Comparison of ENCODE assay signal across 32 cellular contexts in the genomic region with DNA sequence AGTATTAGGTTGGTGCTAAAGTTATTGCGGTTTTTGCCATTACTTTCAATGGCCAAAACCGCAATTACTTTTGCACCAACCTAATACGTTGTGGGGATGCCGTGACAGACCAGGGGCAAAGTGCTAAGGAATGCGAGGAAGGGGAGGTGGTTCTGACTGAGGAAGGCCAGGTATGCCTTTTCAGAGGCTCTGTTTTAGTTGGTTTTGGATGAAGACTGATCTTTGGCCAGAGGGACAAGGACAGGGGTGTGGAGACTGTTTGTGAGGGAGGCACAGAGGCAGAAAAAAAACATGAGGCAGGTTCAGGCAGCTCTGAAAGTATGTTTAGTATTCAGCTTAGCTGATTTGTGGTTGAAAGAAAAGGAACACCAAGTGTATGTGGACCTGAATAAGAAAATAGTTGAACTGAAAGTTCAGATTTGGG.
"Had no signal": no experiment of that assay in that cellular context is flagged by ENCODE, and none has a peak within 500 bp of the region (broad histone marks: within the 10 kb centered on the region; RNA-seq: fewer than 3 reads in every experiment).

No MANE protein-coding gene starts in this region.

- DNase-seq: activated CD4-positive, alpha-beta memory T cell treated with anti-CD3 and anti-CD28 coated beads for 36 hours; activated CD4-positive, alpha-beta T cell treated with anti-CD3 and anti-CD28 coated beads for 36 hours; activated CD4-positive, alpha-beta T cell treated with anti-CD3 and anti-CD28 coated beads, Interleukin-2, amount 10 ng/mL, durations not matched to agents 24 days and 14 days; activated CD4-positive, CD25-positive, alpha-beta regulatory T cell; activated CD4-positive, CD25-positive, alpha-beta regulatory T cell treated with anti-CD3 and anti-CD28 coated beads, Interleukin-2, amount 50 U/mL, for 72 hours; activated CD8-positive, alpha-beta memory T cell treated with anti-CD3 and anti-CD28 coated beads, Interleukin-2, amount 10 ng/mL, durations not matched to agents 7 days and 5 days; activated CD8-positive, alpha-beta memory T cell treated with anti-CD3 and anti-CD28 coated beads, Interleukin-2, amount 50 U/mL, for 4 hours; activated CD8-positive, alpha-beta T cell treated with anti-CD3 and anti-CD28 coated beads, Interleukin-2, amount 10 ng/mL, durations not matched to agents 7 days and 5 days; activated gamma-delta T cell; activated naive CD4-positive, alpha-beta T cell; activated naive CD4-positive, alpha-beta T cell treated with anti-CD3 and anti-CD28 coated beads, Interleukin-2, amount 10 ng/mL, durations not matched to agents 7 days and 5 days; activated naive CD8-positive, alpha-beta T cell treated with anti-CD3 and anti-CD28 coated beads, Interleukin-2, amount 10 ng/mL, durations not matched to agents 7 days and 5 days; activated T-cell treated with anti-CD3 and anti-CD28 coated beads, Interleukin-2, amount 50 U/mL, for 1 hour; activated T-cell treated with anti-CD3 and anti-CD28 coated beads, Interleukin-2, amount 50 U/mL, for 48 hours; anterior cingulate cortex; body of pancreas; central memory CD4-positive, alpha-beta T cell; cerebellar nuclear complex; colonic mucosa; effector CD8-positive, alpha-beta T cell; foreskin fibroblast; gastrocnemius medialis; glutamatergic neuron; heart left ventricle; hypothalamus; T-helper 17 cell; T1000 had no signal

- ATAC-seq: activated CD4-positive, alpha-beta T cell treated with anti-CD3 and anti-CD28 coated beads for 36 hours; activated CD8-positive, alpha-beta memory T cell treated with anti-CD3 and anti-CD28 coated beads, Interleukin-2, amount 10 ng/mL, durations not matched to agents 7 days and 5 days; activated CD8-positive, alpha-beta T cell treated with anti-CD3 and anti-CD28 coated beads, Interleukin-2, amount 10 ng/mL, durations not matched to agents 7 days and 5 days; activated naive CD4-positive, alpha-beta T cell treated with anti-CD3 and anti-CD28 coated beads, Interleukin-2, amount 50 U/mL, for 72 hours; body of pancreas; esophagus mucosa; gastrocnemius medialis; heart left ventricle; T-helper 17 cell had no signal

- H3K4me3 ChIP-seq: body of pancreas, cardiac muscle cell, colonic mucosa, gastrocnemius medialis, heart left ventricle had no signal

- H3K4me1 ChIP-seq: body of pancreas, colonic mucosa, gastrocnemius medialis, heart left ventricle had no signal

- H3K36me3 Mint-ChIP-seq: activated CD4-positive, alpha-beta memory T cell treated with anti-CD3 and anti-CD28 coated beads for 36 hours; activated CD8-positive, alpha-beta memory T cell treated with anti-CD3 and anti-CD28 coated beads, Interleukin-2, amount 10 ng/mL, durations not matched to agents 7 days and 5 days; activated naive CD4-positive, alpha-beta T cell treated with anti-CD3 and anti-CD28 coated beads, Interleukin-2, amount 10 ng/mL, durations not matched to agents 7 days and 5 days; activated naive CD4-positive, alpha-beta T cell treated with anti-CD3 and anti-CD28 coated beads, Interleukin-2, amount 50 U/mL, for 72 hours; activated naive CD8-positive, alpha-beta T cell treated with anti-CD3 and anti-CD28 coated beads, Interleukin-2, amount 10 ng/mL, durations not matched to agents 7 days and 5 days had no signal

- H3K4me1 Mint-ChIP-seq: activated CD4-positive, alpha-beta T cell treated with anti-CD3 and anti-CD28 coated beads for 36 hours; activated CD4-positive, alpha-beta T cell treated with anti-CD3 and anti-CD28 coated beads, Interleukin-2, amount 10 ng/mL, durations not matched to agents 24 days and 14 days; activated CD8-positive, alpha-beta memory T cell treated with anti-CD3 and anti-CD28 coated beads, Interleukin-2, amount 10 ng/mL, durations not matched to agents 7 days and 5 days; activated naive CD4-positive, alpha-beta T cell treated with anti-CD3 and anti-CD28 coated beads, Interleukin-2, amount 10 ng/mL, durations not matched to agents 7 days and 5 days; activated naive CD8-positive, alpha-beta T cell treated with anti-CD3 and anti-CD28 coated beads, Interleukin-2, amount 10 ng/mL, durations not matched to agents 7 days and 5 days; T-helper 17 cell had no signal

- H3K27me3 ChIP-seq: body of pancreas, cardiac muscle cell, colonic mucosa, gastrocnemius medialis, heart left ventricle had no signal

- H3K27me3 Mint-ChIP-seq: activated CD4-positive, alpha-beta memory T cell treated with anti-CD3 and anti-CD28 coated beads for 36 hours; activated CD4-positive, alpha-beta T cell treated with anti-CD3 and anti-CD28 coated beads for 36 hours; activated CD4-positive, alpha-beta T cell treated with anti-CD3 and anti-CD28 coated beads, Interleukin-2, amount 10 ng/mL, durations not matched to agents 24 days and 14 days; activated CD8-positive, alpha-beta memory T cell treated with anti-CD3 and anti-CD28 coated beads, Interleukin-2, amount 10 ng/mL, durations not matched to agents 7 days and 5 days; activated naive CD8-positive, alpha-beta T cell treated with anti-CD3 and anti-CD28 coated beads, Interleukin-2, amount 10 ng/mL, durations not matched to agents 7 days and 5 days had no signal

- H3K9me3 Mint-ChIP-seq: activated CD4-positive, alpha-beta memory T cell treated with anti-CD3 and anti-CD28 coated beads for 36 hours; activated CD4-positive, alpha-beta T cell treated with anti-CD3 and anti-CD28 coated beads, Interleukin-2, amount 10 ng/mL, durations not matched to agents 24 days and 14 days; activated naive CD4-positive, alpha-beta T cell treated with anti-CD3 and anti-CD28 coated beads, Interleukin-2, amount 10 ng/mL, durations not matched to agents 7 days and 5 days; activated naive CD8-positive, alpha-beta T cell treated with anti-CD3 and anti-CD28 coated beads, Interleukin-2, amount 10 ng/mL, durations not matched to agents 7 days and 5 days; activated T-helper 1 cell treated with anti-CD3 and anti-CD28 coated beads, Interleukin-12 subunit alpha, Interleukin-12 subunit beta, Interleukin-2, Interleukin-4 antibody, amounts not matched to agents 30 ng/mL and 10 ng/mL and 1 ng/mL, durations not matched to agents 14 hours and 24 hours and 36 hours; T-helper 2 cell treated with Interferon-gamma antibody and Interleukin-4, amounts not matched to agents 5 μg/mL and 100 μg/mL, for 36 hours had no signal

- H3K9me3 ChIP-seq: colonic mucosa, gastrocnemius medialis had no signal

- H3K36me3 ChIP-seq: cardiac muscle cell, colonic mucosa, gastrocnemius medialis, heart left ventricle had no signal

- H3K27ac Mint-ChIP-seq: activated CD4-positive, alpha-beta memory T cell treated with anti-CD3 and anti-CD28 coated beads for 36 hours; activated CD4-positive, alpha-beta T cell treated with anti-CD3 and anti-CD28 coated beads for 36 hours; activated CD4-positive, alpha-beta T cell treated with anti-CD3 and anti-CD28 coated beads, Interleukin-2, amount 10 ng/mL, durations not matched to agents 24 days and 14 days; activated CD8-positive, alpha-beta memory T cell treated with anti-CD3 and anti-CD28 coated beads, Interleukin-2, amount 10 ng/mL, durations not matched to agents 7 days and 5 days; activated CD8-positive, alpha-beta T cell treated with anti-CD3 and anti-CD28 coated beads, Interleukin-2, amount 10 ng/mL, durations not matched to agents 7 days and 5 days; activated naive CD4-positive, alpha-beta T cell treated with anti-CD3 and anti-CD28 coated beads, Interleukin-2, amount 10 ng/mL, durations not matched to agents 7 days and 5 days; activated naive CD4-positive, alpha-beta T cell treated with anti-CD3 and anti-CD28 coated beads, Interleukin-2, amount 50 U/mL, for 72 hours; activated naive CD8-positive, alpha-beta T cell treated with anti-CD3 and anti-CD28 coated beads, Interleukin-2, amount 10 ng/mL, durations not matched to agents 7 days and 5 days; activated T-helper 1 cell treated with anti-CD3 and anti-CD28 coated beads, Interleukin-12 subunit alpha, Interleukin-12 subunit beta, Interleukin-2, Interleukin-4 antibody, amounts not matched to agents 30 ng/mL and 10 ng/mL and 1 ng/mL, durations not matched to agents 14 hours and 24 hours and 36 hours; T-helper 17 cell; T-helper 2 cell treated with Interferon-gamma antibody and Interleukin-4, amounts not matched to agents 5 μg/mL and 100 μg/mL, for 36 hours had no signal

- H3K4me3 Mint-ChIP-seq: activated CD4-positive, alpha-beta memory T cell treated with anti-CD3 and anti-CD28 coated beads for 36 hours; activated CD4-positive, alpha-beta T cell treated with anti-CD3 and anti-CD28 coated beads for 36 hours; activated CD4-positive, alpha-beta T cell treated with anti-CD3 and anti-CD28 coated beads, Interleukin-2, amount 10 ng/mL, durations not matched to agents 24 days and 14 days; activated CD8-positive, alpha-beta memory T cell treated with anti-CD3 and anti-CD28 coated beads, Interleukin-2, amount 10 ng/mL, durations not matched to agents 7 days and 5 days; activated CD8-positive, alpha-beta T cell treated with anti-CD3 and anti-CD28 coated beads, Interleukin-2, amount 10 ng/mL, durations not matched to agents 7 days and 5 days; activated naive CD4-positive, alpha-beta T cell treated with anti-CD3 and anti-CD28 coated beads, Interleukin-2, amount 10 ng/mL, durations not matched to agents 7 days and 5 days; activated naive CD8-positive, alpha-beta T cell treated with anti-CD3 and anti-CD28 coated beads, Interleukin-2, amount 10 ng/mL, durations not matched to agents 7 days and 5 days; activated T-helper 1 cell treated with anti-CD3 and anti-CD28 coated beads, Interleukin-12 subunit alpha, Interleukin-12 subunit beta, Interleukin-2, Interleukin-4 antibody, amounts not matched to agents 30 ng/mL and 10 ng/mL and 1 ng/mL, durations not matched to agents 14 hours and 24 hours and 36 hours; T-helper 17 cell; T-helper 2 cell treated with Interferon-gamma antibody and Interleukin-4, amounts not matched to agents 5 μg/mL and 100 μg/mL, for 36 hours had no signal

- H3K27ac ChIP-seq: body of pancreas, cardiac muscle cell, colonic mucosa, gastrocnemius medialis, heart left ventricle had no signal
